ENCODE assay signal across 30 cellular contexts in genomic region chr9:82893549-82893948, GRCh38.
"Had no signal": no experiment of that assay in that cellular context is flagged by ENCODE, and none has a peak within 500 bp of the region (broad histone marks: within the 10 kb centered on the region; RNA-seq: fewer than 3 reads in every experiment).

No MANE protein-coding gene starts in this region.

- H3K4me3 ChIP-seq: adrenal gland, body of pancreas, esophagus muscularis mucosa, gastrocnemius medialis, heart left ventricle had no signal

- H3K4me1 ChIP-seq: adrenal gland, body of pancreas, esophagus muscularis mucosa, foreskin keratinocyte, gastrocnemius medialis had no signal

- H3K27me3 Mint-ChIP-seq: activated CD4-positive, alpha-beta memory T cell treated with anti-CD3 and anti-CD28 coated beads, Interleukin-2, amount 10 ng/mL, durations not matched to agents 7 days and 5 days; activated CD4-positive, alpha-beta T cell treated with anti-CD3 and anti-CD28 coated beads, Interleukin-2, amount 10 ng/mL, durations not matched to agents 7 days and 5 days; activated naive CD8-positive, alpha-beta T cell treated with anti-CD3 and anti-CD28 coated beads for 36 hours; activated naive CD8-positive, alpha-beta T cell treated with anti-CD3 and anti-CD28 coated beads, Interleukin-2, amount 50 U/mL, for 24 hours; activated T-cell treated with anti-CD3 and anti-CD28 coated beads, Interleukin-2, amount 50 U/mL, for 24 hours had no signal

- FAIRE-seq: colon had no signal

- H3K4me3 Mint-ChIP-seq: activated CD4-positive, alpha-beta memory T cell treated with anti-CD3 and anti-CD28 coated beads, Interleukin-2, amount 10 ng/mL, durations not matched to agents 7 days and 5 days; activated CD4-positive, alpha-beta T cell treated with anti-CD3 and anti-CD28 coated beads, Interleukin-2, amount 10 ng/mL, durations not matched to agents 7 days and 5 days; activated naive CD8-positive, alpha-beta T cell treated with anti-CD3 and anti-CD28 coated beads for 36 hours; activated naive CD8-positive, alpha-beta T cell treated with anti-CD3 and anti-CD28 coated beads, Interleukin-2, amount 50 U/mL, for 24 hours; activated T-cell treated with anti-CD3 and anti-CD28 coated beads, Interleukin-2, amount 50 U/mL, for 24 hours; activated T-cell treated with anti-CD3 and anti-CD28 coated beads, Interleukin-2, amount 50 U/mL, for 72 hours had no signal

- H3K9me3 ChIP-seq: adrenal gland, body of pancreas, esophagus muscularis mucosa, gastrocnemius medialis, heart left ventricle had no signal

- H3K27ac ChIP-seq: adrenal gland, body of pancreas, esophagus muscularis mucosa, foreskin keratinocyte, gastrocnemius medialis, heart left ventricle had no signal

- H3K27me3 ChIP-seq: adrenal gland, body of pancreas, esophagus muscularis mucosa, gastrocnemius medialis, heart left ventricle had no signal

- H3K27ac Mint-ChIP-seq: activated CD4-positive, alpha-beta memory T cell treated with anti-CD3 and anti-CD28 coated beads, Interleukin-2, amount 10 ng/mL, durations not matched to agents 7 days and 5 days; activated CD4-positive, alpha-beta T cell treated with anti-CD3 and anti-CD28 coated beads, Interleukin-2, amount 10 ng/mL, durations not matched to agents 7 days and 5 days; activated naive CD8-positive, alpha-beta T cell treated with anti-CD3 and anti-CD28 coated beads for 36 hours; activated naive CD8-positive, alpha-beta T cell treated with anti-CD3 and anti-CD28 coated beads, Interleukin-2, amount 50 U/mL, for 24 hours; activated T-cell treated with anti-CD3 and anti-CD28 coated beads, Interleukin-2, amount 50 U/mL, for 24 hours; activated T-cell treated with anti-CD3 and anti-CD28 coated beads, Interleukin-2, amount 50 U/mL, for 72 hours had no signal

- H3K4me1 Mint-ChIP-seq: activated CD4-positive, alpha-beta memory T cell treated with anti-CD3 and anti-CD28 coated beads, Interleukin-2, amount 10 ng/mL, durations not matched to agents 7 days and 5 days; activated CD4-positive, alpha-beta T cell treated with anti-CD3 and anti-CD28 coated beads, Interleukin-2, amount 10 ng/mL, durations not matched to agents 7 days and 5 days; activated naive CD8-positive, alpha-beta T cell treated with anti-CD3 and anti-CD28 coated beads for 36 hours; activated naive CD8-positive, alpha-beta T cell treated with anti-CD3 and anti-CD28 coated beads, Interleukin-2, amount 50 U/mL, for 24 hours had no signal

- H3K36me3 ChIP-seq: adrenal gland, esophagus muscularis mucosa, gastrocnemius medialis, heart left ventricle had no signal

- H3K36me3 Mint-ChIP-seq: activated naive CD8-positive, alpha-beta T cell treated with anti-CD3 and anti-CD28 coated beads for 36 hours had no signal

- H3K9me3 Mint-ChIP-seq: activated CD4-positive, alpha-beta memory T cell treated with anti-CD3 and anti-CD28 coated beads, Interleukin-2, amount 10 ng/mL, durations not matched to agents 7 days and 5 days; activated CD4-positive, alpha-beta T cell treated with anti-CD3 and anti-CD28 coated beads, Interleukin-2, amount 10 ng/mL, durations not matched to agents 7 days and 5 days; activated naive CD8-positive, alpha-beta T cell treated with anti-CD3 and anti-CD28 coated beads for 36 hours; activated naive CD8-positive, alpha-beta T cell treated with anti-CD3 and anti-CD28 coated beads, Interleukin-2, amount 50 U/mL, for 24 hours; activated T-cell treated with anti-CD3 and anti-CD28 coated beads, Interleukin-2, amount 50 U/mL, for 24 hours had no signal

- ATAC-seq: activated naive CD8-positive, alpha-beta T cell treated with anti-CD3 and anti-CD28 coated beads, Interleukin-2, amount 50 U/mL, for 24 hours; activated T-cell treated with anti-CD3 and anti-CD28 coated beads, Interleukin-2, amount 50 U/mL, for 72 hours; body of pancreas; foreskin keratinocyte; gastrocnemius medialis; heart left ventricle had no signal

- DNase-seq: activated CD4-positive, alpha-beta memory T cell treated with anti-CD3 and anti-CD28 coated beads, Interleukin-2, amount 10 ng/mL, durations not matched to agents 7 days and 5 days; activated CD4-positive, alpha-beta T cell treated with anti-CD3 and anti-CD28 coated beads for 1 hour; activated CD4-positive, alpha-beta T cell treated with anti-CD3 and anti-CD28 coated beads for 4 hours; activated CD4-positive, alpha-beta T cell treated with anti-CD3 and anti-CD28 coated beads, Interleukin-2, amount 10 ng/mL, durations not matched to agents 7 days and 5 days; activated CD4-positive, alpha-beta T cell treated with anti-CD3 and anti-CD28 coated beads, Interleukin-2, amount 50 U/mL, for 4 hours; activated CD8-positive, alpha-beta memory T cell treated with anti-CD3 and anti-CD28 coated beads, Interleukin-2, amount 50 U/mL, for 48 hours; activated effector memory CD4-positive, alpha-beta T cell treated with Interleukin-2 at 50 U/mL for 16 hours; activated gamma-delta T cell treated with Interleukin-2 at 50 U/mL for 16 hours; activated naive CD4-positive, alpha-beta T cell treated with anti-CD3 and anti-CD28 coated beads, Interleukin-2, amount 50 U/mL, for 16 hours; activated naive CD4-positive, alpha-beta T cell treated with Interleukin-2 at 50 U/mL for 16 hours; activated naive CD8-positive, alpha-beta T cell treated with anti-CD3 and anti-CD28 coated beads for 36 hours; activated naive CD8-positive, alpha-beta T cell treated with anti-CD3 and anti-CD28 coated beads, Interleukin-2, amount 50 U/mL, for 24 hours; activated T-cell treated with anti-CD3 and anti-CD28 coated beads for 4 hours; activated T-cell treated with anti-CD3 and anti-CD28 coated beads, Interleukin-2, amount 50 U/mL, for 24 hours; activated T-cell treated with anti-CD3 and anti-CD28 coated beads, Interleukin-2, amount 50 U/mL, for 72 hours; adrenal gland; amygdala; aorta; body of pancreas; caudate nucleus; cortex of kidney; effector CD8-positive, alpha-beta T cell; erythroblast; foreskin keratinocyte; gastrocnemius medialis; glutamatergic neuron; heart left ventricle; T-helper 2 cell had no signal
